ENCODE assay signal across 33 cellular contexts in genomic region chr5:163917741-163918140, GRCh38.
DNase-seq lines count a peak whose midpoint lies in the region; ATAC-seq, FAIRE-seq and TF ChIP-seq lines count a peak whose summit lies in the region.
"Had no signal": no experiment of that assay in that cellular context is flagged by ENCODE, and none has a peak within 500 bp of the region (broad histone marks: within the 10 kb centered on the region; RNA-seq: fewer than 3 reads in every experiment).

No MANE protein-coding gene starts in this region.

- H3K4me1 ChIP-seq in BLaER1 (peaks cover 42% of the 10 kb centered on the region), IMR-90 (ENCODE audit: control insufficient read depth, insufficient read depth, low read length) (peaks cover 8% of the 10 kb centered on the region), body of pancreas (no peaks in the 10 kb centered on the region), kidney (ENCODE audit: control insufficient read depth in 1 of 2, insufficient read depth in 1 of 2, low read depth in 1 of 2, low read length in 2 of 2) (no peaks in the 10 kb centered on the region)
- H3K4me1 ChIP-seq: parathyroid adenoma, testis, uterus had no signal

- H3K4ac ChIP-seq in IMR-90 (ENCODE audit: low read depth, low read length) = no peak overlapping the region

- H3K18ac ChIP-seq in IMR-90 (ENCODE audit: low read depth, low read length) = no peak overlapping the region

- H2AK9ac ChIP-seq in IMR-90 (replicated peaks; ENCODE audit: low read depth, low read length, poor library complexity) = no peak overlapping the region

- H2BK120ac ChIP-seq in IMR-90 (ENCODE audit: low read depth, low read length) = no peak overlapping the region

- BruUV-seq in IMR-90 (replicated peaks; lab: Mats Ljungman, UMichigan) = no TSS peak

- H3K36me3 ChIP-seq in BLaER1 (no peaks in the 10 kb centered on the region), IMR-90 (ENCODE audit: control insufficient read depth, insufficient read depth, low read length) (no peaks in the 10 kb centered on the region), body of pancreas (replicated peaks in 1 of 2; ENCODE audit: insufficient read depth in 1 of 2, low read depth in 2 of 2) (no peaks in the 10 kb centered on the region), kidney (ENCODE audit: control insufficient read depth in 1 of 2, insufficient read depth in 2 of 2, low read length in 2 of 2) (no peaks in the 10 kb centered on the region)
- H3K36me3 ChIP-seq: spleen, uterus, WERI-Rb-1 had no signal

- POLR2A ChIA-PET in IMR-90 (lab: Charles Lee; ENCODE audit: unreplicated experiment) = interaction anchor here (0.6 kb wide), 1 partner anchor 360 kb away, joined by 3 read pairs; no protein-coding TSS in a partner anchor

- no peak overlapping the region for H4K91ac ChIP-seq in IMR-90 (ENCODE audit: insufficient read depth, low read depth, low read length)

- H3K56ac ChIP-seq in IMR-90 (ENCODE audit: extremely low read depth, insufficient read depth, low read length) = no peak overlapping the region

- H3K27ac ChIP-seq in BLaER1 (peak overlapping the region; percentile 97; the same call in 1 of the 2 replicates), IMR-90 (ENCODE audit: insufficient read depth, low read length) (no peak overlapping the region), body of pancreas (no peak overlapping the region), kidney (ENCODE audit: low read depth in 2 of 2, low read length in 2 of 2) (no peak overlapping the region)
- H3K27ac ChIP-seq: hepatocyte, parathyroid adenoma, testis, uterus, WERI-Rb-1 had no signal

- H3K9me3 ChIP-seq in BLaER1 (peaks cover 36% of the 10 kb centered on the region), IMR-90 (ENCODE audit: control insufficient read depth, insufficient read depth, low read length) (peaks cover 5% of the 10 kb centered on the region; the same call in 1 of the 2 replicates), T-helper 17 cell (ENCODE audit: control insufficient read depth, low read length, poor library complexity, severe bottlenecking) (no peaks in the 10 kb centered on the region), body of pancreas (no peaks in the 10 kb centered on the region), kidney (ENCODE audit: control insufficient read depth in 1 of 2, low read length in 2 of 2) (no peaks in the 10 kb centered on the region)
- H3K9me3 ChIP-seq: testis, uterus had no signal

- no peak overlapping the region for H3K4me3 Mint-ChIP-seq in T-helper 17 cell
- H3K4me3 Mint-ChIP-seq: activated CD8-positive, alpha-beta memory T cell treated with anti-CD3 and anti-CD28 coated beads, Interleukin-2, amount 10 ng/mL, durations not matched to agents 7 days and 5 days; activated naive CD8-positive, alpha-beta T cell; H9; nephron had no signal

- no peak overlapping the region for H3K9ac ChIP-seq in BLaER1
- no peak overlapping the region for H3K9ac ChIP-seq in IMR-90 (ENCODE audit: low read depth, low read length)
- no peak overlapping the region for H3K9ac ChIP-seq in kidney (ENCODE audit: low read length in 2 of 2)
- H3K9ac ChIP-seq: parathyroid adenoma had no signal

- TF ChIP-seq POLR2A in IMR-90 (IDR thresholded peaks at IDR 0.05; ENCODE audit: low read depth, low read length) (no peak), body of pancreas (IDR thresholded peaks at IDR 0.05) (no peak)

- H3K4me2 ChIP-seq in BLaER1 (peak overlapping the region; percentile 90; the same call in 1 of the 2 replicates), IMR-90 (ENCODE audit: low read depth, low read length) (no peak overlapping the region)
- H3K4me2 ChIP-seq: hepatocyte had no signal

- H3K4me1 Mint-ChIP-seq in T-helper 17 cell = no peaks in the 10 kb centered on the region
- H3K4me1 Mint-ChIP-seq: nephron had no signal

- no CpG with 5 or more reads among the region's 1 CpG for WGBS in IMR-90 (ENCODE audit: extremely low coverage in 2 of 2, insufficient read length in 1 of 2), 2 experiments
- WGBS in body of pancreas, 2 donors = 15 to 19% methylated on average over 1 of the region's 1 CpG

- H3K4me3 ChIP-seq in BLaER1 = no peak overlapping the region
- H3K4me3 ChIP-seq in IMR-90 (ENCODE audit: insufficient read depth, low read depth, low read length) = no peak overlapping the region
- no peak overlapping the region for H3K4me3 ChIP-seq in body of pancreas
- H3K4me3 ChIP-seq in kidney (ENCODE audit: low read length in 2 of 2) = no peak overlapping the region
- H3K4me3 ChIP-seq: hepatocyte, testis, uterus had no signal

- dilution Hi-C loops in IMR-90 (cut with HindIII; ENCODE audit: low sequenced_read_pairs, unreplicated experiment) = no loop called here

- TF ChIP-seq CTCF in IMR-90 (conservative IDR thresholded peaks at IDR 0.05; ENCODE audit: low read depth, low read length) = no peak
- TF ChIP-seq CTCF in body of pancreas (IDR thresholded peaks at IDR 0.05) = no peak
- TF ChIP-seq CTCF in kidney (IDR thresholded peaks at IDR 0.05; ENCODE audit: borderline replicate concordance, extremely low read depth, insufficient read depth) = no peak

- no peak overlapping the region; the same call in 1 of the 2 replicates for H4K5ac ChIP-seq in IMR-90 (ENCODE audit: low read depth, low read length)

- DNase-seq in IMR-90 (peak; percentile 8), T-helper 17 cell (no peak), iris pigment epithelial cell (ENCODE audit: low read depth) (peak; percentile 68), ACHN (no peak), body of pancreas (no peak), kidney (no peak)
- DNase-seq: activated CD4-positive, alpha-beta T cell treated with anti-CD3 and anti-CD28 coated beads, Interleukin-2, amount 50 U/mL, for 1 hour; activated CD8-positive, alpha-beta memory T cell treated with anti-CD3 and anti-CD28 coated beads, Interleukin-2, amount 10 ng/mL, durations not matched to agents 7 days and 5 days; C1 segment of cervical spinal cord; DND-41; effector CD4-positive, alpha-beta T cell; H9; left ventricle myocardium superior; midbrain; NCI-H1092 treated with DMSO at 0.1 percent for 48 hours; NCI-H187 treated with DMSO at 0.1 percent for 48 hours; NCI-H748 treated with DMSO at 0.1 percent for 48 hours; right cardiac atrium; Right ventricle myocardium superior; spleen; stimulated activated CD4-positive, alpha-beta T cell treated with anti-CD3 and anti-CD28 coated beads, Interleukin-2, amount 100 ng/mL, for 48 hours; stimulated activated naive CD4-positive, alpha-beta T cell; testis; uterus; WERI-Rb-1 had no signal

- H3K36me3 Mint-ChIP-seq in T-helper 17 cell (ENCODE audit: low read depth) = no peaks in the 10 kb centered on the region
- H3K36me3 Mint-ChIP-seq: activated CD8-positive, alpha-beta memory T cell treated with anti-CD3 and anti-CD28 coated beads, Interleukin-2, amount 10 ng/mL, durations not matched to agents 7 days and 5 days; activated naive CD8-positive, alpha-beta T cell had no signal

- no peak for TF ChIP-seq RAD21 in IMR-90 (IDR thresholded peaks at IDR 0.05; ENCODE audit: low read length)

- ATAC-seq in IMR-90 (ENCODE audit: low read depth) = no peak
- ATAC-seq in T-helper 17 cell = no peak
- no peak for ATAC-seq in body of pancreas
- ATAC-seq in GM18519 (IDR thresholded peaks at IDR 0.05; ENCODE audit: low FRiP score, unreplicated experiment) = no peak
- ATAC-seq: activated CD8-positive, alpha-beta memory T cell treated with anti-CD3 and anti-CD28 coated beads, Interleukin-2, amount 10 ng/mL, durations not matched to agents 7 days and 5 days; left ventricle myocardium superior; right cardiac atrium had no signal

- no peak overlapping the region for H2AFZ ChIP-seq in IMR-90 (replicated peaks; ENCODE audit: low read length, poor library complexity)
- H2AFZ ChIP-seq: hepatocyte, parathyroid adenoma had no signal

- no peaks in the 10 kb centered on the region for H3K27me3 Mint-ChIP-seq in T-helper 17 cell
- H3K27me3 Mint-ChIP-seq: activated CD8-positive, alpha-beta memory T cell treated with anti-CD3 and anti-CD28 coated beads, Interleukin-2, amount 10 ng/mL, durations not matched to agents 7 days and 5 days; activated naive CD8-positive, alpha-beta T cell had no signal

- H4K20me1 ChIP-seq in BLaER1 = no peaks in the 10 kb centered on the region
- H4K20me1 ChIP-seq in IMR-90 (ENCODE audit: insufficient read depth, low read length) = no peaks in the 10 kb centered on the region

- intact Hi-C loops in IMR-90 (cut with micrococcal nuclease) = no loop called here
- intact Hi-C loops in body of pancreas (cut with DNase I) = no loop called here
- intact Hi-C loops in kidney (cut with DNase I) = no loop called here

- no peak overlapping the region for H3K23ac ChIP-seq in IMR-90 (ENCODE audit: low read depth, low read length)

- no peak overlapping the region for H2BK15ac ChIP-seq in IMR-90 (ENCODE audit: low read depth, low read length)

- H3K14ac ChIP-seq in IMR-90 (replicated peaks; ENCODE audit: low read depth, low read length) = no peak overlapping the region

- peak overlapping the region; percentile 32 for H3K27ac Mint-ChIP-seq in T-helper 17 cell
- H3K27ac Mint-ChIP-seq: activated CD8-positive, alpha-beta memory T cell treated with anti-CD3 and anti-CD28 coated beads, Interleukin-2, amount 10 ng/mL, durations not matched to agents 7 days and 5 days; activated naive CD8-positive, alpha-beta T cell; activated T-helper 2 cell treated with anti-CD3 and anti-CD28 coated beads, Interferon-gamma antibody, Interleukin-2, Interleukin-4, amounts not matched to agents 10 μg/mL and 5 μg/mL and 100 μg/mL, durations not matched to agents 14 hours and 24 hours and 36 hours; H9; nephron had no signal

- H2BK5ac ChIP-seq in IMR-90 (ENCODE audit: low read depth, low read length, poor library complexity, severe bottlenecking) = no peak overlapping the region

- no peaks in the 10 kb centered on the region for H3K9me1 ChIP-seq in IMR-90 (ENCODE audit: insufficient read depth, low read length)

- H2AK5ac ChIP-seq in IMR-90 (ENCODE audit: low read depth, low read length) = no peak overlapping the region

- no peak overlapping the region for H2BK20ac ChIP-seq in IMR-90 (ENCODE audit: low read depth, low read length)

- no peaks in the 10 kb centered on the region for H3K27me3 ChIP-seq in BLaER1
- H3K27me3 ChIP-seq in IMR-90 (ENCODE audit: control insufficient read depth, insufficient read depth, low read length) = no peaks in the 10 kb centered on the region
- no peaks in the 10 kb centered on the region for H3K27me3 ChIP-seq in body of pancreas
- H3K27me3 ChIP-seq: hepatocyte, spleen, testis, uterus had no signal

- no peak for FAIRE-seq in kidney (lab: Jason Lieb, UNC)
- FAIRE-seq: frontal cortex had no signal

- no peaks in the 10 kb centered on the region for H3K79me1 ChIP-seq in IMR-90 (ENCODE audit: low read depth in 1 of 2, low read length in 2 of 2)

- in situ Hi-C loops in IMR-90 (cut with MboI; ENCODE audit: low sequenced_read_pairs) = no loop called here
- in situ Hi-C loops in ACHN (cut with HindIII; ENCODE audit: low pct_ligation_motif_present, low pct_unique_long_range_greater_than_20kb, low sequenced_read_pairs) = no loop called here

- H4K8ac ChIP-seq in IMR-90 (ENCODE audit: low read depth in 2 of 2, low read length in 2 of 2) = no peak overlapping the region

- CTCF ChIA-PET in IMR-90 (lab: Yijun Ruan, JAX) = no interaction called here

TF ChIP-seq in IMR-90, 13 proteins besides CTCF, POLR2A, EP300 and RAD21 (continues in another document):
- no peak for TF ChIP-seq BHLHE40 (IDR thresholded peaks at IDR 0.05; ENCODE audit: low read depth, low read length)
- no peak for TF ChIP-seq SMC3 (IDR thresholded peaks at IDR 0.05; ENCODE audit: low read depth, low read length)
- no peak for TF ChIP-seq RCOR1 (IDR thresholded peaks at IDR 0.05; ENCODE audit: insufficient replicate concordance, low read length)

Comparison
In these comparisons a context has a peak if more than half of its experiments do, and no peak if none do; other contexts are left out.
1. DNase-seq: peak in IMR-90 (single experiment) and iris pigment epithelial cell (single experiment); none in T-helper 17 cell (0 of 3), ACHN (single experiment), body of pancreas (0 of 4) and kidney (single experiment).